ENCODE assay signal across 8 cellular contexts in genomic region chr7:143263266-143264195, GRCh38. TPM values are rescaled to one million over a fixed set of nuclear protein-coding genes. Genes with fewer than 3 reads are reported as not detected.
DNase-seq lines count a peak whose midpoint lies in the region; ATAC-seq and TF ChIP-seq lines count a peak whose summit lies in the region.

Gene GSTK1, plus strand, starts transcription at chr7:143263441. Its CDS starts 73 bp downstream, at chr7:143263514.

- no peak for TF ChIP-seq CTCF in suprapubic skin (IDR thresholded peaks at IDR 0.05)

- H3K4me3 ChIP-seq in SK-N-MC (peak within 1 kb of the TSS; percentile 83), suprapubic skin (peak within 1 kb of the TSS; percentile 88)

- peaks cover 22% of the 10 kb centered on the region for H3K4me1 ChIP-seq in suprapubic skin

- H3K36me3 ChIP-seq in KOPT-K1 (ENCODE audit: insufficient read depth, low read length): peaks cover 36% of the 10 kb centered on the region
- H3K36me3 ChIP-seq in SK-N-MC (ENCODE audit: insufficient read depth, low read length): peaks cover 8% of the 10 kb centered on the region; the same call in 1 of the 2 replicates
- peaks cover 18% of the 10 kb centered on the region for H3K36me3 ChIP-seq in suprapubic skin

- DNase-seq in EH (ENCODE audit: low read depth) (peak; percentile 75), SK-N-MC (ENCODE audit: low read depth, low spot score) (no peak), germinal center (ENCODE audit: low spot score) (peak; percentile 85), occipital lobe (lab: John Stamatoyannopoulos, UW) (peak; percentile 86), suprapubic skin (ENCODE audit: low spot score in 2 of 2) (peak; percentile 89 to 93)
- peak; percentile 89 for DNase-seq in activated naive CD4-positive, alpha-beta T cell treated with anti-CD3 and anti-CD28 coated beads, Interleukin-2, amount 10 ng/mL, durations not matched to agents 7 days and 5 days

- H3K4me1 Mint-ChIP-seq in activated naive CD4-positive, alpha-beta T cell treated with anti-CD3 and anti-CD28 coated beads, Interleukin-2, amount 10 ng/mL, durations not matched to agents 7 days and 5 days: peaks cover 85% of the 10 kb centered on the region

- peak within 1 kb of the TSS; percentile 79 for H3K9ac ChIP-seq in SK-N-MC (ENCODE audit: insufficient read length)

- peaks cover 47% of the 10 kb centered on the region for H3K36me3 Mint-ChIP-seq in activated naive CD4-positive, alpha-beta T cell treated with anti-CD3 and anti-CD28 coated beads, Interleukin-2, amount 10 ng/mL, durations not matched to agents 7 days and 5 days

- TF ChIP-seq EP300 in suprapubic skin (IDR thresholded peaks at IDR 0.05): no peak

- H3K27ac Mint-ChIP-seq in activated naive CD4-positive, alpha-beta T cell treated with anti-CD3 and anti-CD28 coated beads, Interleukin-2, amount 10 ng/mL, durations not matched to agents 7 days and 5 days: peak within 1 kb of the TSS; percentile 93

- ATAC-seq in GM21737 (IDR thresholded peaks at IDR 0.05; ENCODE audit: unreplicated experiment): peak; percentile 98

- WGBS in suprapubic skin: 1% methylated on average over 33 of the region's 48 CpGs

- peaks cover 2% of the 10 kb centered on the region for H3K9me3 Mint-ChIP-seq in activated naive CD4-positive, alpha-beta T cell treated with anti-CD3 and anti-CD28 coated beads, Interleukin-2, amount 10 ng/mL, durations not matched to agents 7 days and 5 days

- H3K27me3 Mint-ChIP-seq in activated naive CD4-positive, alpha-beta T cell treated with anti-CD3 and anti-CD28 coated beads, Interleukin-2, amount 10 ng/mL, durations not matched to agents 7 days and 5 days: no peaks in the 10 kb centered on the region

- H3K4me3 Mint-ChIP-seq in activated naive CD4-positive, alpha-beta T cell treated with anti-CD3 and anti-CD28 coated beads, Interleukin-2, amount 10 ng/mL, durations not matched to agents 7 days and 5 days: peak within 1 kb of the TSS; percentile 87

- CTCF ChIA-PET in activated naive CD4-positive, alpha-beta T cell treated with anti-CD3 and anti-CD28 coated beads, Interleukin-2, amount 10 ng/mL, durations not matched to agents 7 days and 5 days (lab: Charles Lee): interaction anchor here (0.6 to 3.5 kb wide), 8 partner anchors 16 to 117 kb away, joined by 3 to 22 read pairs (median 4); partner anchors contain the start of gene CASP2

- TF ChIP-seq POLR2A in suprapubic skin (IDR thresholded peaks at IDR 0.05): peak; percentile 44 to 49

- H3K9me3 ChIP-seq in KOPT-K1 (ENCODE audit: insufficient read depth, low read length, poor library complexity, severe bottlenecking) (no peaks in the 10 kb centered on the region), SK-N-MC (ENCODE audit: low read depth, low read length) (no peaks in the 10 kb centered on the region), suprapubic skin (no peaks in the 10 kb centered on the region)

- H3K27me3 ChIP-seq in suprapubic skin: no peaks in the 10 kb centered on the region

- H3K27ac ChIP-seq in KOPT-K1 (ENCODE audit: low read depth, low read length, poor library complexity, severe bottlenecking): peak within 1 kb of the TSS; percentile 75
- H3K27ac ChIP-seq in SK-N-MC: no peak within 1 kb of the TSS
- H3K27ac ChIP-seq in suprapubic skin: peak within 1 kb of the TSS; percentile 87

RNA-seq across cellular contexts. Expression of gene GSTK1, which starts in this region (rescaled TPM):
- total RNA-seq in occipital lobe (36.0 TPM), suprapubic skin (100 to 1,000 TPM; 136 to 177 (median 166) TPM)
